Comparison of ENCODE assay signal across 28 cellular contexts in genomic region chr20:41887500-41887899, GRCh38.
"Had no signal": no experiment of that assay in that cellular context is flagged by ENCODE, and none has a peak within 500 bp of the region (broad histone marks: within the 10 kb centered on the region; RNA-seq: fewer than 3 reads in every experiment).

No MANE protein-coding gene starts in this region.

- FAIRE-seq: K562, RCC 7860 had no signal

- H3K27ac ChIP-seq: PC-9, SK-N-MC had no signal

- H3K4me3 ChIP-seq: K562, MG63, PC-9, SK-N-MC had no signal

- DNase-seq: Kasumi-1, KG1, MG63, NCI-H1048, NCI-H1092 treated with DMSO at 0.1 percent for 48 hours, NCI-H1105 treated with DMSO at 0.1 percent for 48 hours, NCI-H1436, NCI-H146, NCI-H1694, NCI-H187, NCI-H1930, NCI-H2029 treated with DMSO at 0.1 percent for 48 hours, NCI-H2081 treated with DMSO at 0.1 percent for 48 hours, NCI-H2171 treated with DMSO at 0.1 percent for 48 hours, NCI-H2227 treated with DMSO at 0.1 percent for 48 hours, NCI-H345, NCI-H446, NCI-H510A treated with DMSO at 0.1 percent for 48 hours, NCI-H524 treated with DMSO at 0.1 percent for 48 hours, NCI-H526 treated with DMSO at 0.1 percent for 48 hours, NCI-H774, PC-9, Right ventricle myocardium superior, RPMI8226, SHP77 treated with DMSO at 0.1 percent for 48 hours had no signal

- H3K36me3 ChIP-seq: MG63 had no signal

- H3K9me3 ChIP-seq: MG63 had no signal
